ENCODE assay signal across 18 cellular contexts in the genomic region with DNA sequence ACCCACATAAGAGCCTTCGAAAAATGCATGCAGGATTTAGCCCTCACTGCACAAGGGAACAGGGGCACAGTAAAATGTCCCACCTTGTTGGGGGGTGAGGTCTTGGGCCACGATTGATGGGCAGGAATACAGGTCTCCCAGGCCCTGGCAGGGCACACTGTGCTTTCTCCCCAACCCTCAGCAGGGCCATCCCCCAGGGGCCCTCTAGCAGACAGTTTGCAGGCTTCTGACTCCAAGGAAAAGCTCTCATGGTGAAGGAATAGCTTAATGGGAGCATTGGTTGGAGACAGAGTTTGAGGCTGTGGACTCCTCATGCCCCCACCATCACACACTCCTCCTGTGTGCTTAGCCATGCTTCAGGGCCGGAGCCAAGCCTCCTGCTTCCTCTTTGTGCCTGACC.
A peak's percentile ranks its signal among the peaks of the same experiment; 100 is the strongest.
DNase-seq lines count a peak whose midpoint lies in the region; ATAC-seq and TF ChIP-seq lines count a peak whose summit lies in the region.
"Had no signal": no experiment of that assay in that cellular context is flagged by ENCODE, and none has a peak within 500 bp of the region (broad histone marks: within the 10 kb centered on the region; RNA-seq: fewer than 3 reads in every experiment).

No MANE protein-coding gene starts in this region.

- no peak for TF ChIP-seq EP300 in esophagus muscularis mucosa (IDR thresholded peaks at IDR 0.05)

- no peaks in the 10 kb centered on the region for H3K4me1 ChIP-seq in esophagus muscularis mucosa
- H3K4me1 ChIP-seq: BE2C, Caco-2 had no signal

- peaks cover 0 to 4% (median 0%) of the 10 kb centered on the region in 4 donors for H3K9me3 ChIP-seq in esophagus muscularis mucosa
- H3K9me3 ChIP-seq: BE2C, Caco-2 had no signal

- no peak for TF ChIP-seq POLR2A in esophagus muscularis mucosa (IDR thresholded peaks at IDR 0.05; ENCODE audit: low read depth)

- no peak overlapping the region for H3K27ac Mint-ChIP-seq in type B pancreatic cell
- H3K27ac Mint-ChIP-seq: CD4-positive, CD25-positive, alpha-beta regulatory T cell had no signal

- 74% methylated on average over 3 of the region's 3 CpGs for WGBS in esophagus muscularis mucosa

- no peaks in the 10 kb centered on the region for H3K36me3 Mint-ChIP-seq in type B pancreatic cell
- H3K36me3 Mint-ChIP-seq: CD4-positive, CD25-positive, alpha-beta regulatory T cell had no signal

- H3K4me3 ChIP-seq in H7 (ENCODE audit: insufficient read depth, low read depth, low read length) (no peak overlapping the region), esophagus muscularis mucosa (no peak overlapping the region)
- H3K4me3 ChIP-seq: GM23248 had no signal

- no peak overlapping the region for H3K27ac ChIP-seq in esophagus muscularis mucosa (replicated peaks in 1 of 4)
- H3K27ac ChIP-seq: GM23248, HL-60 had no signal

- DNase-seq in H7 (peak; percentile 15), MV-4-11 (lab: John Stamatoyannopoulos, UW) (peak; percentile 16), esophagus muscularis mucosa (ENCODE audit: extremely low spot score) (peak; percentile 84), type B pancreatic cell (ENCODE audit: extremely low spot score, unreplicated experiment) (peak; percentile 49), RKO (ENCODE audit: low spot score) (no peak)
- DNase-seq: ACHN; BE2C; C1 segment of cervical spinal cord; Caco-2; CD4-positive, CD25-positive, alpha-beta regulatory T cell; DMS153; DMS79; GDM1; GM23248; HCEC 1CT; IMR-90 had no signal

- ATAC-seq in HG03095 (IDR thresholded peaks at IDR 0.05; ENCODE audit: unreplicated experiment): no peak

- H3K27me3 Mint-ChIP-seq in type B pancreatic cell: peaks cover 13% of the 10 kb centered on the region
- H3K27me3 Mint-ChIP-seq: CD4-positive, CD25-positive, alpha-beta regulatory T cell had no signal

- TF ChIP-seq CTCF in esophagus muscularis mucosa (IDR thresholded peaks at IDR 0.05) (no peak), type B pancreatic cell (conservative IDR thresholded peaks at IDR 0.05) (no peak)

- no peaks in the 10 kb centered on the region for H3K9me3 Mint-ChIP-seq in type B pancreatic cell

- no peak overlapping the region for H3K4me3 Mint-ChIP-seq in type B pancreatic cell
- H3K4me3 Mint-ChIP-seq: CD4-positive, CD25-positive, alpha-beta regulatory T cell had no signal

- H3K27me3 ChIP-seq in H7 (ENCODE audit: control insufficient read depth, insufficient read depth, low read length) (no peaks in the 10 kb centered on the region), esophagus muscularis mucosa (no peaks in the 10 kb centered on the region)
- H3K27me3 ChIP-seq: BE2C had no signal

- intact Hi-C loops in esophagus muscularis mucosa (cut with DNase I): no loop called here

- no peaks in the 10 kb centered on the region for H3K36me3 ChIP-seq in H7 (replicated peaks; ENCODE audit: control insufficient read depth, insufficient read depth, low read length)
- H3K36me3 ChIP-seq in esophagus muscularis mucosa: no peaks in the 10 kb centered on the region
- H3K36me3 ChIP-seq: BE2C had no signal

- H3K4me1 Mint-ChIP-seq in type B pancreatic cell (ENCODE audit: unreplicated experiment): no peaks in the 10 kb centered on the region
- H3K4me1 Mint-ChIP-seq: CD4-positive, CD25-positive, alpha-beta regulatory T cell had no signal
